In genomic region chr11:34111722-34112270, GRCh38 we compare ENCODE assay signal across 31 cellular contexts.
"Had no signal": no experiment of that assay in that cellular context is flagged by ENCODE, and none has a peak within 500 bp of the region (broad histone marks: within the 10 kb centered on the region; RNA-seq: fewer than 3 reads in every experiment).

No MANE protein-coding gene starts in this region.

- H3K4me3 Mint-ChIP-seq: activated B cell treated with CpG ODN at 0.5 μM for 24 hours; activated CD8-positive, alpha-beta T cell treated with anti-CD3 and anti-CD28 coated beads for 36 hours; activated naive CD8-positive, alpha-beta T cell treated with anti-CD3 and anti-CD28 coated beads, Interleukin-2, amount 10 ng/mL, durations not matched to agents 7 days and 5 days; activated T-cell treated with anti-CD3 and anti-CD28 coated beads, Interleukin-2, amount 50 U/mL, for 4 hours; activated T-helper 17 cell treated with anti-CD3 and anti-CD28 coated beads, Interleukin-2, amount 50 U/mL, for 72 hours; brain; effector memory CD8-positive, alpha-beta T cell; T-helper 17 cell; T-helper 2 cell treated with Interferon-gamma antibody and Interleukin-4, amounts not matched to agents 5 μg/mL and 100 μg/mL, for 36 hours had no signal

- H3K27me3 ChIP-seq: ascending aorta, breast epithelium, esophagus muscularis mucosa, foreskin keratinocyte, gastrocnemius medialis, heart right ventricle had no signal

- H3K4me1 ChIP-seq: breast epithelium, foreskin keratinocyte had no signal

- DNase-seq: activated B cell treated with CpG ODN at 0.5 μM for 24 hours; activated CD4-positive, alpha-beta T cell treated with anti-CD3 and anti-CD28 coated beads for 48 hours; activated CD4-positive, alpha-beta T cell treated with anti-CD3 and anti-CD28 coated beads, Interleukin-2, amount 50 U/mL, for 1 hour; activated CD4-positive, alpha-beta T cell treated with anti-CD3 and anti-CD28 coated beads, Interleukin-2, amount 50 U/mL, for 48 hours; activated CD8-positive, alpha-beta memory T cell treated with anti-CD3 and anti-CD28 coated beads for 24 hours; activated CD8-positive, alpha-beta T cell treated with anti-CD3 and anti-CD28 coated beads for 36 hours; activated effector memory CD4-positive, alpha-beta T cell treated with Interleukin-2 at 50 U/mL for 16 hours; activated gamma-delta T cell treated with Interleukin-2 at 50 U/mL for 16 hours; activated naive CD4-positive, alpha-beta T cell treated with Interleukin-2 at 50 U/mL for 16 hours; activated naive CD8-positive, alpha-beta T cell treated with anti-CD3 and anti-CD28 coated beads, Interleukin-2, amount 10 ng/mL, durations not matched to agents 7 days and 5 days; activated T-cell treated with anti-CD3 and anti-CD28 coated beads, Interleukin-2, amount 50 U/mL, for 4 hours; caudate nucleus; cortex of kidney; dermis blood vessel endothelial cell; effector CD4-positive, alpha-beta T cell; effector memory CD8-positive, alpha-beta T cell; erythroblast; foreskin keratinocyte; gastrocnemius medialis; heart right ventricle; T-helper 1 cell; T-helper 17 cell; T1000; WERI-Rb-1 had no signal

- H3K4me3 ChIP-seq: ascending aorta, breast epithelium, esophagus muscularis mucosa, gastrocnemius medialis, heart right ventricle had no signal

- H3K9me3 Mint-ChIP-seq: activated B cell treated with CpG ODN at 0.5 μM for 24 hours; activated CD8-positive, alpha-beta T cell treated with anti-CD3 and anti-CD28 coated beads for 36 hours; activated naive CD4-positive, alpha-beta T cell treated with anti-CD3 and anti-CD28 coated beads, Interleukin-2, amount 50 U/mL, for 72 hours; activated naive CD8-positive, alpha-beta T cell treated with anti-CD3 and anti-CD28 coated beads, Interleukin-2, amount 10 ng/mL, durations not matched to agents 7 days and 5 days; activated T-cell treated with anti-CD3 and anti-CD28 coated beads, Interleukin-2, amount 50 U/mL, for 4 hours; activated T-helper 17 cell treated with anti-CD3 and anti-CD28 coated beads, Interleukin-2, amount 50 U/mL, for 72 hours; brain; effector memory CD8-positive, alpha-beta T cell; T-helper 2 cell treated with Interferon-gamma antibody and Interleukin-4, amounts not matched to agents 5 μg/mL and 100 μg/mL, for 36 hours had no signal

- H3K27ac Mint-ChIP-seq: activated B cell treated with CpG ODN at 0.5 μM for 24 hours; activated CD8-positive, alpha-beta T cell treated with anti-CD3 and anti-CD28 coated beads for 36 hours; activated T-helper 17 cell treated with anti-CD3 and anti-CD28 coated beads, Interleukin-2, amount 50 U/mL, for 72 hours; brain; T-helper 17 cell; T-helper 2 cell treated with Interferon-gamma antibody and Interleukin-4, amounts not matched to agents 5 μg/mL and 100 μg/mL, for 36 hours had no signal

- H3K9me3 ChIP-seq: ascending aorta, breast epithelium, esophagus muscularis mucosa, gastrocnemius medialis, heart right ventricle had no signal

- H3K27me3 Mint-ChIP-seq: activated B cell treated with CpG ODN at 0.5 μM for 24 hours; activated CD8-positive, alpha-beta T cell treated with anti-CD3 and anti-CD28 coated beads for 36 hours; activated naive CD8-positive, alpha-beta T cell treated with anti-CD3 and anti-CD28 coated beads, Interleukin-2, amount 10 ng/mL, durations not matched to agents 7 days and 5 days; activated T-helper 17 cell treated with anti-CD3 and anti-CD28 coated beads, Interleukin-2, amount 50 U/mL, for 72 hours; brain; effector memory CD8-positive, alpha-beta T cell; T-helper 17 cell had no signal

- H3K27ac ChIP-seq: ascending aorta, breast epithelium, esophagus muscularis mucosa, foreskin keratinocyte, gastrocnemius medialis, heart right ventricle, WERI-Rb-1 had no signal
